8 cellular contexts compared by ENCODE assay signal in the genomic region with DNA sequence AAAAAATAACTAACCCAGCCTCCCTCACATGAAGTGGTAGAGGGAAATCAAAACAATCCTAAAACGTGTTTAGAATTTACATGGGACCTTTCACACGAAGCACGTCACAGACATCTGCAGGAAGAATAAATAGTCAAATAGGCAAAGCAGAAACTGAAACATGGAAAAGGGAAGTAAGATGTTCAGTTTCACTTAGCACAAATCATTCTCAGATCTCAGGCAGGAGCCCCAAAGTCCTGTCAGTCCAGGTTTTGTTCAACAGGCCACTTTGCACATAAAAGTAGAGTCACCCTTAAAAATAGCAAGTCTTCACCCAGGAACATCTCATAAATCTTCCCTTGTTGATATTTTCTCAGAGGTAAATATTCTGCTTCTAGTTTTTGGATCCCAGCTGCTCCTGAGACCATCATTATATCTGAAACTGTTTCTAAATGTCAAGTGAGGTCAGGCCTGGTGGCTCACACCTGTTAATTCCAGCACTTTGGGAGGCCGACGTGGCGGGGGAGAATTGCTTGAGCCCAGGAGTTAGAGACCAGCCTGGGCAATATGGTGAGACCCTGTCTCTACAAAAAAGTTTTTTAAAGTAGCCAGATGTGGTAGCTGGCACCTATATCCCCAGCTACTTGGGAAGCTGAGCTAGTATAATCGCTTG. TPM values are rescaled to one million over a fixed set of nuclear protein-coding genes. Genes with fewer than 3 reads are reported as not detected.
DNase-seq lines count a peak whose midpoint lies in the region; ATAC-seq, FAIRE-seq and TF ChIP-seq lines count a peak whose summit lies in the region.

No MANE protein-coding gene starts in this region.

- DNase-seq in A673 (ENCODE audit: low spot score) (no peak), NCI-H1417 (lab: John Stamatoyannopoulos, UW) (no peak), left ventricle myocardium superior (no peak), RKO (ENCODE audit: low spot score) (no peak), H54 (ENCODE audit: insufficient read length, low spot score) (no peak)
- DNase-seq in activated CD8-positive, alpha-beta T cell treated with anti-CD3 and anti-CD28 coated beads for 36 hours, result no peak

- H3K4me3 ChIP-seq in A673 (ENCODE audit: low read depth, low read length, poor library complexity, severe bottlenecking), result no peak overlapping the region

- peak overlapping the region; percentile 45 for H3K4me3 Mint-ChIP-seq in activated CD8-positive, alpha-beta T cell treated with anti-CD3 and anti-CD28 coated beads for 36 hours

- CTCF ChIA-PET in A673 (lab: Charles Lee), result no interaction called here
- CTCF ChIA-PET in activated CD8-positive, alpha-beta T cell treated with anti-CD3 and anti-CD28 coated beads for 36 hours (lab: Charles Lee), result interaction anchor here (1.6 to 2.2 kb wide), 2 partner anchors 16 to 136 kb away, joined by 5 to 8 read pairs; no protein-coding TSS in a partner anchor

- no peak overlapping the region for H3K27ac ChIP-seq in A673 (ENCODE audit: low read depth, low read length, poor library complexity, severe bottlenecking)

- peaks cover 12% of the 10 kb centered on the region for H3K4me1 ChIP-seq in A673 (ENCODE audit: insufficient read depth, low read length, poor library complexity, severe bottlenecking)

- H3K9me3 ChIP-seq in A673 (ENCODE audit: low read depth, low read length, poor library complexity, severe bottlenecking), result no peaks in the 10 kb centered on the region

- H3K27ac Mint-ChIP-seq in activated CD8-positive, alpha-beta T cell treated with anti-CD3 and anti-CD28 coated beads for 36 hours, result no peak overlapping the region

- H3K4me1 Mint-ChIP-seq in activated CD8-positive, alpha-beta T cell treated with anti-CD3 and anti-CD28 coated beads for 36 hours (ENCODE audit: low read depth), result peaks cover 46% of the 10 kb centered on the region

- H3K9me3 Mint-ChIP-seq in activated CD8-positive, alpha-beta T cell treated with anti-CD3 and anti-CD28 coated beads for 36 hours, result no peaks in the 10 kb centered on the region

- no peak for FAIRE-seq in H54 (lab: Jason Lieb, UNC)

- TF ChIP-seq POLR2A in H54 (IDR thresholded peaks at IDR 0.05; ENCODE audit: low read depth, low read length), result no peak

- no peaks in the 10 kb centered on the region for H3K36me3 ChIP-seq in A673 (ENCODE audit: insufficient read depth, low read length, poor library complexity, severe bottlenecking)

- H3K27me3 Mint-ChIP-seq in activated CD8-positive, alpha-beta T cell treated with anti-CD3 and anti-CD28 coated beads for 36 hours, result no peaks in the 10 kb centered on the region

- intact Hi-C loops in A673 (cut with micrococcal nuclease; ENCODE audit: unreplicated experiment) (no loop called here), left ventricle myocardium superior (cut with micrococcal nuclease) (no loop called here)
- intact Hi-C loops in activated CD8-positive, alpha-beta T cell treated with anti-CD3 and anti-CD28 coated beads for 36 hours (cut with micrococcal nuclease), result no loop called here

- no peaks in the 10 kb centered on the region for H3K27me3 ChIP-seq in A673 (replicated peaks; ENCODE audit: insufficient read depth, low read depth, low read length, poor library complexity)

- H3K36me3 Mint-ChIP-seq in activated CD8-positive, alpha-beta T cell treated with anti-CD3 and anti-CD28 coated beads for 36 hours (ENCODE audit: low read depth), result peaks cover 11% of the 10 kb centered on the region

- no peak for TF ChIP-seq CTCF in A673 (conservative IDR thresholded peaks at IDR 0.05; ENCODE audit: low read depth, low read length)
- TF ChIP-seq CTCF in activated CD8-positive, alpha-beta T cell treated with anti-CD3 and anti-CD28 coated beads for 36 hours (IDR thresholded peaks at IDR 0.05), result no peak

- BruUV-seq in A673 (replicated peaks; lab: Mats Ljungman, UMichigan), result TSS peak; percentile 25

- ATAC-seq in GM19035 (IDR thresholded peaks at IDR 0.05; ENCODE audit: unreplicated experiment) (peak; percentile 28), HG03139 (IDR thresholded peaks at IDR 0.05; ENCODE audit: unreplicated experiment) (peak; percentile 38), left ventricle myocardium superior (no peak)
- ATAC-seq in activated CD8-positive, alpha-beta T cell treated with anti-CD3 and anti-CD28 coated beads for 36 hours, result no peak

- POLR2A ChIA-PET in A673 (lab: Charles Lee; ENCODE audit: low non-redundant PET), result no interaction called here
- POLR2A ChIA-PET in activated CD8-positive, alpha-beta T cell treated with anti-CD3 and anti-CD28 coated beads for 36 hours (lab: Charles Lee), result interaction anchor here (1.0 to 2.4 kb wide), 4 partner anchors 20 to 183 kb away, joined by 3 to 16 read pairs (median 4); partner anchors contain the start of gene BDH1

RNA-seq across cellular contexts. Expression of gene RUBCN, which starts 1.9 kb away (rescaled TPM):
- 24.9 and 25.6 TPM in 2 replicates for total RNA-seq in A673 (2021)
- 10 to 100 TPM; 27.3 to 27.7 TPM for total RNA-seq in activated CD8-positive, alpha-beta T cell treated with anti-CD3 and anti-CD28 coated beads for 36 hours
- total RNA-seq in left ventricle myocardium superior, result 17.8 TPM

RNA-seq across cellular contexts. Expression of gene FYTTD1, which starts 14.9 kb away (rescaled TPM):
- total RNA-seq in A673 (2021) (89.7 and 93.8 TPM in 2 replicates), left ventricle myocardium superior (71.8 TPM)
- 10 to 100 TPM; 25.4 to 27.0 TPM for total RNA-seq in activated CD8-positive, alpha-beta T cell treated with anti-CD3 and anti-CD28 coated beads for 36 hours

RNA-seq across cellular contexts. Expression of gene LRCH3, which starts 56.3 kb away (rescaled TPM):
- total RNA-seq in A673 (2021) (67.8 and 71.8 TPM in 2 replicates), left ventricle myocardium superior (19.8 TPM)
- 10 to 100 TPM; 43.8 to 53.5 TPM for total RNA-seq in activated CD8-positive, alpha-beta T cell treated with anti-CD3 and anti-CD28 coated beads for 36 hours

Comparison
In these comparisons a context has a peak if more than half of its experiments do, and no peak if none do; other contexts are left out.
1. ATAC-seq: peak in GM19035 (single experiment) and HG03139 (single experiment); none in activated CD8-positive, alpha-beta T cell treated with anti-CD3 and anti-CD28 coated beads for 36 hours (single experiment) and left ventricle myocardium superior (single experiment).